In the genomic region with DNA sequence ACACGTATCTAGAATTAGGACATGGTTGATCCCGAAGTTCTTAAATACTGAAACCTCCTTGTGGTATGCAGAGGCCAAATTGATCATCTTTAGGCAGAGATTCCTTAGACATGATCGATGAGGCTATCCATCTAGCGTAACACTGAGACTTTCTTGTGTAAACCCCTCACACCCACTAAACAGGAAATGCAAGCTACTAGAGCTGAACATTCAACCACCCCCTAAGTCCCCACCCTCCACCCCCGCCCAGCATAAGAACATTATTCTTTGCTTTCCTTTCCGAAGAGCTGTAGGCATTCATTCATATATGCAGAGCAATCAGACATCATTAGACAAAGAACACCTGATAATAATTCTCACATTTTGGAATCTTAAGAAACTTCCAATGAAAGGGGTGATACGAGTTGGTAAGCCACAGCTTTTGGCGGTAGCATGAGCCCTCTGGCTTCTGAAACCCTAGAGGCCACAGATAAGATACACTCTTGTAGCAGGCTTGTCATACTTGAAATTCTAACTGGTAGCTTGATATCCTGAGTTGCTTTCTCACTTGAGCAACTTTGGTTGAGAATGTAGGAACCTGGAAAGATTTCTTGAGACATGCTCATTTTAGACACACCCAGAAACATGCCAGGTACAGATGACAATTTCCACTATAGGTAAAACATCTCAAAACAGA, we compare ENCODE assay signal across 10 cellular contexts. TPM values are rescaled to one million over a fixed set of nuclear protein-coding genes. Genes with fewer than 3 reads are reported as not detected.
DNase-seq lines count a peak whose midpoint lies in the region; ATAC-seq and TF ChIP-seq lines count a peak whose summit lies in the region.
"Had no signal": no experiment of that assay in that cellular context is flagged by ENCODE, and none has a peak within 500 bp of the region (broad histone marks: within the 10 kb centered on the region; RNA-seq: fewer than 3 reads in every experiment).

No MANE protein-coding gene starts in this region.

- H3K27ac Mint-ChIP-seq in activated naive CD4-positive, alpha-beta T cell treated with anti-CD3 and anti-CD28 coated beads, Interleukin-2, amount 10 ng/mL, durations not matched to agents 7 days and 5 days = peak overlapping the region; percentile 87
- H3K27ac Mint-ChIP-seq in T-helper 17 cell (peak overlapping the region; percentile 96), type B pancreatic cell (peak overlapping the region; percentile 92)

- no peak for TF ChIP-seq EP300 in upper lobe of left lung (IDR thresholded peaks at IDR 0.05)

- DNase-seq in activated naive CD4-positive, alpha-beta T cell treated with anti-CD3 and anti-CD28 coated beads, Interleukin-2, amount 10 ng/mL, durations not matched to agents 7 days and 5 days = peak; percentile 48
- DNase-seq in activated naive CD4-positive, alpha-beta T cell treated with anti-CD3 and anti-CD28 coated beads, Interleukin-2, amount 50 U/mL, for 16 hours = no peak
- DNase-seq in T-helper 17 cell (no peak), type B pancreatic cell (ENCODE audit: extremely low spot score, unreplicated experiment) (no peak), NCI-H1436 (lab: John Stamatoyannopoulos, UW) (no peak), brain microvascular endothelial cell (no peak), upper lobe of left lung (no peak)
- DNase-seq: KG1 had no signal

- no peaks in the 10 kb centered on the region for H3K9me3 Mint-ChIP-seq in activated naive CD4-positive, alpha-beta T cell treated with anti-CD3 and anti-CD28 coated beads, Interleukin-2, amount 10 ng/mL, durations not matched to agents 7 days and 5 days
- peaks cover 4% of the 10 kb centered on the region for H3K9me3 Mint-ChIP-seq in type B pancreatic cell

- no peak for TF ChIP-seq POLR2A in upper lobe of left lung (IDR thresholded peaks at IDR 0.05)

- H3K27me3 Mint-ChIP-seq in activated naive CD4-positive, alpha-beta T cell treated with anti-CD3 and anti-CD28 coated beads, Interleukin-2, amount 10 ng/mL, durations not matched to agents 7 days and 5 days = no peaks in the 10 kb centered on the region
- H3K27me3 Mint-ChIP-seq in T-helper 17 cell (no peaks in the 10 kb centered on the region), type B pancreatic cell (peaks cover 7% of the 10 kb centered on the region)

- H3K4me3 Mint-ChIP-seq in activated naive CD4-positive, alpha-beta T cell treated with anti-CD3 and anti-CD28 coated beads, Interleukin-2, amount 10 ng/mL, durations not matched to agents 7 days and 5 days = peak overlapping the region; percentile 55
- H3K4me3 Mint-ChIP-seq in T-helper 17 cell (peak overlapping the region; percentile 78), type B pancreatic cell (peak overlapping the region; percentile 74)

- no peak overlapping the region for H3K27ac ChIP-seq in brain microvascular endothelial cell
- H3K27ac ChIP-seq in upper lobe of left lung = peak overlapping the region in 2 of 4 donors; percentile 20 to 56
- H3K27ac ChIP-seq: C4-2B had no signal

- CTCF ChIA-PET in activated naive CD4-positive, alpha-beta T cell treated with anti-CD3 and anti-CD28 coated beads, Interleukin-2, amount 10 ng/mL, durations not matched to agents 7 days and 5 days (lab: Charles Lee) = interaction anchor here (0.7 to 3.9 kb wide), 11 partner anchors 9 to 578 kb away, joined by 3 to 14 read pairs (median 3); no protein-coding TSS in a partner anchor

- H3K4me1 ChIP-seq in upper lobe of left lung = peaks cover 49 to 81% (median 76%) of the 10 kb centered on the region in 4 donors

- TF ChIP-seq CTCF in type B pancreatic cell (conservative IDR thresholded peaks at IDR 0.05) = no peak
- no peak for TF ChIP-seq CTCF in brain microvascular endothelial cell (IDR thresholded peaks at IDR 0.05; ENCODE audit: low read depth, low read length, missing control alignments)
- TF ChIP-seq CTCF in upper lobe of left lung (IDR thresholded peaks at IDR 0.05) = no peak

- H3K36me3 ChIP-seq in brain microvascular endothelial cell (replicated peaks) (no peaks in the 10 kb centered on the region), upper lobe of left lung (no peaks in the 10 kb centered on the region)

- 40 to 54% methylated on average over 8 of the region's 8 CpGs for WGBS in upper lobe of left lung, 2 donors

- ATAC-seq in HG02884 (IDR thresholded peaks at IDR 0.05; ENCODE audit: unreplicated experiment) (peak; percentile 29), T-helper 17 cell (peak; percentile 58), upper lobe of left lung (ENCODE audit: low FRiP score in 2 of 2) (no peak)

- H3K9me3 ChIP-seq in T-helper 17 cell (ENCODE audit: control insufficient read depth, low read length, poor library complexity, severe bottlenecking) (no peaks in the 10 kb centered on the region), upper lobe of left lung (no peaks in the 10 kb centered on the region)

- in situ Hi-C loops in brain microvascular endothelial cell (cut with HindIII; ENCODE audit: low pct_ligation_motif_present, low sequenced_read_pairs) = no loop called here

- H3K27me3 ChIP-seq in brain microvascular endothelial cell (replicated peaks) (no peaks in the 10 kb centered on the region), upper lobe of left lung (no peaks in the 10 kb centered on the region)

- H3K36me3 Mint-ChIP-seq in activated naive CD4-positive, alpha-beta T cell treated with anti-CD3 and anti-CD28 coated beads, Interleukin-2, amount 10 ng/mL, durations not matched to agents 7 days and 5 days = peaks cover 55% of the 10 kb centered on the region
- H3K36me3 Mint-ChIP-seq in T-helper 17 cell (ENCODE audit: low read depth) (peaks cover 4% of the 10 kb centered on the region), type B pancreatic cell (peaks cover 9% of the 10 kb centered on the region)

- H3K4me1 Mint-ChIP-seq in activated naive CD4-positive, alpha-beta T cell treated with anti-CD3 and anti-CD28 coated beads, Interleukin-2, amount 10 ng/mL, durations not matched to agents 7 days and 5 days = peaks cover 99% of the 10 kb centered on the region
- H3K4me1 Mint-ChIP-seq in T-helper 17 cell = peaks cover 71% of the 10 kb centered on the region
- peaks cover 62% of the 10 kb centered on the region for H3K4me1 Mint-ChIP-seq in type B pancreatic cell (ENCODE audit: unreplicated experiment)

- H3K4me3 ChIP-seq in brain microvascular endothelial cell (ENCODE audit: low read depth, low read length) = no peak overlapping the region
- H3K4me3 ChIP-seq in upper lobe of left lung = no peak overlapping the region

RNA-seq across cellular contexts. Expression of a gene that starts 42.2 kb away (rescaled TPM):
- 100 to 1,000 TPM; 113 to 117 TPM for total RNA-seq in T-helper 17 cell
- total RNA-seq in type B pancreatic cell (ENCODE audit: low replicate concordance) = 2.4 and 20.2 TPM in 2 replicates
- 10 to 100 TPM; 36.3 to 80.1 (median 54.4) TPM for total RNA-seq in upper lobe of left lung

Comparison
In these comparisons a context has a peak if more than half of its experiments do, and no peak if none do; other contexts are left out.
1. ATAC-seq: peak in HG02884 (single experiment) and T-helper 17 cell (single experiment); none in upper lobe of left lung (0 of 2).
2. Peak in every context shown above with its lines, with median percentiles within 50 percentile points of each other: H3K27ac Mint-ChIP-seq and H3K4me3 Mint-ChIP-seq.